1 cellular context compared by ENCODE assay signal in the genomic region with DNA sequence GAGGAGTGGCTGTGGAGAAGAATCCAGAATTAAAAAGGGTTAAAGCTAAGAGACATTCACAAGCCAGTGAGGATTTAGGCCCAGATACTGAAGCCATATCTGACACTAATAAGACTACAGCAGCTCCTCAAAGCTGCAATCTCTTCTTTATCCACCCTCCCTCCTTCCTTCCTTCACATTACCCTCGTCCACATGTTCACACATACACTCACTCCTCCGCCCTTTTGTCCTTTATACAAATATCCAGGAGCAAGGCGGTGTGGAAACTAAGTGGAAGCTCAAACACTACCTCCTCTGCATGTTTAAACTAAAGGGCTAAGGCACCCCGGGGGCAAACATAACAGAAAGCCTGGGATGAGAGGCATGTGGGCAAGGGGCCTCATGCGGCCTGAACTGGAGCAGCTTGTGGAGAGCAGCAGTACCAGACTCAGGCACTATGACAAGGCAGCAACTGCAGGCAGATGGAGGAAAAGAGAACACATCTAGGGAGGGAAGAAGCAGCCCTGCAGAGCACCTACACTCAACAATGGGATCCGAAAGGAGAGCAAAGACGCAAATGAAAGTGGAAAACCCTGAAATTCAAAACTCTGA.
TF ChIP-seq lines count a peak whose summit lies in the region.

No MANE protein-coding gene starts in this region.

TF ChIP-seq in HCT116, 20 proteins besides CTCF, POLR2A, EP300 and RAD21 (continued from another document):
- TF ChIP-seq, protein P1, sequence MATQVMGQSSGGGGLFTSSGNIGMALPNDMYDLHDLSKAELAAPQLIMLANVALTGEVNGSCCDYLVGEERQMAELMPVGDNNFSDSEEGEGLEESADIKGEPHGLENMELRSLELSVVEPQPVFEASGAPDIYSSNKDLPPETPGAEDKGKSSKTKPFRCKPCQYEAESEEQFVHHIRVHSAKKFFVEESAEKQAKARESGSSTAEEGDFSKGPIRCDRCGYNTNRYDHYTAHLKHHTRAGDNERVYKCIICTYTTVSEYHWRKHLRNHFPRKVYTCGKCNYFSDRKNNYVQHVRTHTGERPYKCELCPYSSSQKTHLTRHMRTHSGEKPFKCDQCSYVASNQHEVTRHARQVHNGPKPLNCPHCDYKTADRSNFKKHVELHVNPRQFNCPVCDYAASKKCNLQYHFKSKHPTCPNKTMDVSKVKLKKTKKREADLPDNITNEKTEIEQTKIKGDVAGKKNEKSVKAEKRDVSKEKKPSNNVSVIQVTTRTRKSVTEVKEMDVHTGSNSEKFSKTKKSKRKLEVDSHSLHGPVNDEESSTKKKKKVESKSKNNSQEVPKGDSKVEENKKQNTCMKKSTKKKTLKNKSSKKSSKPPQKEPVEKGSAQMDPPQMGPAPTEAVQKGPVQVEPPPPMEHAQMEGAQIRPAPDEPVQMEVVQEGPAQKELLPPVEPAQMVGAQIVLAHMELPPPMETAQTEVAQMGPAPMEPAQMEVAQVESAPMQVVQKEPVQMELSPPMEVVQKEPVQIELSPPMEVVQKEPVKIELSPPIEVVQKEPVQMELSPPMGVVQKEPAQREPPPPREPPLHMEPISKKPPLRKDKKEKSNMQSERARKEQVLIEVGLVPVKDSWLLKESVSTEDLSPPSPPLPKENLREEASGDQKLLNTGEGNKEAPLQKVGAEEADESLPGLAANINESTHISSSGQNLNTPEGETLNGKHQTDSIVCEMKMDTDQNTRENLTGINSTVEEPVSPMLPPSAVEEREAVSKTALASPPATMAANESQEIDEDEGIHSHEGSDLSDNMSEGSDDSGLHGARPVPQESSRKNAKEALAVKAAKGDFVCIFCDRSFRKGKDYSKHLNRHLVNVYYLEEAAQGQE (IDR thresholded peaks at IDR 0.05; ENCODE audit: low read depth), result no peak
- TF ChIP-seq FOSL1 (IDR thresholded peaks at IDR 0.05; ENCODE audit: low read depth) (no peak), YY1 (IDR thresholded peaks at IDR 0.05; ENCODE audit: extremely low read depth, insufficient replicate concordance, low read depth, low read length) (no peak), JUND (IDR thresholded peaks at IDR 0.05) (no peak)
- TF ChIP-seq, protein P2, sequence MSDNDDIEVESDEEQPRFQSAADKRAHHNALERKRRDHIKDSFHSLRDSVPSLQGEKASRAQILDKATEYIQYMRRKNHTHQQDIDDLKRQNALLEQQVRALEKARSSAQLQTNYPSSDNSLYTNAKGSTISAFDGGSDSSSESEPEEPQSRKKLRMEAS (IDR thresholded peaks at IDR 0.05), result no peak
- TF ChIP-seq, protein P3, sequence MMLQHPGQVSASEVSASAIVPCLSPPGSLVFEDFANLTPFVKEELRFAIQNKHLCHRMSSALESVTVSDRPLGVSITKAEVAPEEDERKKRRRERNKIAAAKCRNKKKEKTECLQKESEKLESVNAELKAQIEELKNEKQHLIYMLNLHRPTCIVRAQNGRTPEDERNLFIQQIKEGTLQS (IDR thresholded peaks at IDR 0.05), result no peak
